In the genomic region with DNA sequence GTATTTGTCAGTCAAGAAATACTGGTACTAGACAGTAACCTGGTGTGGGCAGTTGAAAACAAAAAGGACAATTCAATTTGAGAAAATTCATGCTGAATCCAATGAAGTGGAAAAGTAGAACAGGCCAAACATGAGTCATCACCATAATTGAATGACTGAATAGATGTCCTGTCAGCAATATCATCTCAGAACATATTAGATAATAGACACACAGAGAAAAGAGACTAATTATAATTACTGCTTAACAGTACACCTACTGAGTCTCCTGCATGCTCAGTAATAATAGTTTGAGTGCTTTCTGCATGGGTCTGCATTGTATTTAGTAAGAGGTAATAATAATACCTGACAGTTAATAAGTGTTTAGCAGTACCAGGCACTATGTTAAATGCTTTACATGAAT, we compare ENCODE assay signal across 14 cellular contexts.
DNase-seq lines count a peak whose midpoint lies in the region; ATAC-seq and TF ChIP-seq lines count a peak whose summit lies in the region.
"Had no signal": no experiment of that assay in that cellular context is flagged by ENCODE, and none has a peak within 500 bp of the region (broad histone marks: within the 10 kb centered on the region; RNA-seq: fewer than 3 reads in every experiment).

No MANE protein-coding gene starts in this region.

- no peaks in the 10 kb centered on the region for H3K9me3 ChIP-seq in esophagus muscularis mucosa
- H3K9me3 ChIP-seq: right atrium auricular region had no signal

- H3K27ac ChIP-seq in RWPE1 (no peak overlapping the region), esophagus muscularis mucosa (replicated peaks in 1 of 4) (no peak overlapping the region)
- H3K27ac ChIP-seq: gastroesophageal sphincter, right atrium auricular region had no signal

- TF ChIP-seq POLR2A in esophagus muscularis mucosa (IDR thresholded peaks at IDR 0.05; ENCODE audit: low read depth), result no peak

- H3K27me3 ChIP-seq in esophagus muscularis mucosa, result no peaks in the 10 kb centered on the region
- H3K27me3 ChIP-seq: gastroesophageal sphincter, right atrium auricular region had no signal

- no peaks in the 10 kb centered on the region for H3K27me3 Mint-ChIP-seq in osteocyte (ENCODE audit: unreplicated experiment)
- H3K27me3 Mint-ChIP-seq: brain; CD4-positive, alpha-beta T cell; memory B cell had no signal

- intact Hi-C loops in esophagus muscularis mucosa (cut with DNase I), result no loop called here

- POLR2A ChIA-PET in RWPE1 (lab: Yijun Ruan, JAX; ENCODE audit: low non-redundant PET), result no interaction called here

- no peak for TF ChIP-seq EP300 in esophagus muscularis mucosa (IDR thresholded peaks at IDR 0.05)

- DNase-seq in GM03348 (ENCODE audit: low spot score) (peak; percentile 4), RWPE1 (ENCODE audit: low spot score) (peak; percentile 24), kidney tubule cell (ENCODE audit: low spot score) (peak; percentile 48), esophagus muscularis mucosa (ENCODE audit: extremely low spot score) (no peak), osteocyte (ENCODE audit: extremely low spot score, unreplicated experiment) (no peak), ureter (ENCODE audit: low spot score) (no peak), NCI-H526 (lab: John Stamatoyannopoulos, UW) (no peak)
- DNase-seq: CD4-positive, alpha-beta T cell; HCEC 1CT had no signal

- H3K9me3 Mint-ChIP-seq in osteocyte (ENCODE audit: unreplicated experiment), result no peaks in the 10 kb centered on the region

- no peak overlapping the region for H3K4me3 ChIP-seq in esophagus muscularis mucosa
- H3K4me3 ChIP-seq: gastroesophageal sphincter, right atrium auricular region had no signal

- peaks cover 2% of the 10 kb centered on the region for H3K36me3 Mint-ChIP-seq in osteocyte (ENCODE audit: unreplicated experiment)

- peaks cover 7% of the 10 kb centered on the region for H3K4me1 Mint-ChIP-seq in osteocyte (ENCODE audit: unreplicated experiment)

- TF ChIP-seq CTCF in RWPE1 (conservative IDR thresholded peaks at IDR 0.05; ENCODE audit: low read depth), result no peak
- no peak for TF ChIP-seq CTCF in esophagus muscularis mucosa (IDR thresholded peaks at IDR 0.05)
- no peak for TF ChIP-seq CTCF in osteocyte (IDR thresholded peaks at IDR 0.05)

- H3K4me1 ChIP-seq in esophagus muscularis mucosa, result peaks cover 2 to 20% (median 14%) of the 10 kb centered on the region in 4 donors

- H3K4me3 Mint-ChIP-seq in osteocyte (ENCODE audit: unreplicated experiment), result no peak overlapping the region
- H3K4me3 Mint-ChIP-seq: CD4-positive, alpha-beta T cell; memory B cell had no signal

- peak; percentile 56 for ATAC-seq in HG03432 (IDR thresholded peaks at IDR 0.05; ENCODE audit: unreplicated experiment)
- ATAC-seq: gastroesophageal sphincter had no signal

- CTCF ChIA-PET in RWPE1 (lab: Yijun Ruan, JAX), result interaction anchor here (1.4 kb wide), 1 partner anchor 113 kb away, joined by 7 read pairs; no protein-coding TSS in a partner anchor

- no peak overlapping the region for H3K27ac Mint-ChIP-seq in osteocyte (ENCODE audit: unreplicated experiment)
- H3K27ac Mint-ChIP-seq: CD4-positive, alpha-beta T cell; memory B cell had no signal

- no peaks in the 10 kb centered on the region for H3K36me3 ChIP-seq in esophagus muscularis mucosa
- H3K36me3 ChIP-seq: gastroesophageal sphincter, right atrium auricular region had no signal

Comparison
In these comparisons a context has a peak if more than half of its experiments do, and no peak if none do; other contexts are left out.
1. DNase-seq: peak in GM03348 (single experiment), RWPE1 (single experiment) and kidney tubule cell (single experiment); none in esophagus muscularis mucosa (single experiment), osteocyte (single experiment), ureter (single experiment) and NCI-H526 (0 of 2).